ENCODE assay signal across 18 cellular contexts in genomic region chrX:30301977-30302376, GRCh38. TPM values are rescaled to one million over a fixed set of nuclear protein-coding genes. Genes with fewer than 3 reads are reported as not detected.
DNase-seq lines count a peak whose midpoint lies in the region; ATAC-seq, FAIRE-seq and TF ChIP-seq lines count a peak whose summit lies in the region.
"Had no signal": no experiment of that assay in that cellular context is flagged by ENCODE, and none has a peak within 500 bp of the region (broad histone marks: within the 10 kb centered on the region; RNA-seq: fewer than 3 reads in every experiment).

No MANE protein-coding gene starts in this region.

- no peak for TF ChIP-seq CTCF in AG10803 (conservative IDR thresholded peaks at IDR 0.05; ENCODE audit: low read length)
- no peak for TF ChIP-seq CTCF in keratinocyte (optimal IDR thresholded peaks at IDR 0.05 in 1 of 3, IDR thresholded peaks at IDR 0.05 in 1 of 3, conservative IDR thresholded peaks at IDR 0.05 in 1 of 3; ENCODE audit: extremely low read depth in 1 of 3, insufficient read depth in 2 of 3, low read length in 3 of 3)
- no peak for TF ChIP-seq CTCF in ascending aorta (IDR thresholded peaks at IDR 0.05)

- H3K9me1 ChIP-seq in keratinocyte (ENCODE audit: control insufficient read depth, extremely low read depth, insufficient read depth, low read length), result no peaks in the 10 kb centered on the region

- H3K27me3 ChIP-seq in keratinocyte (ENCODE audit: control insufficient read depth, extremely low read depth, insufficient read depth, low read length) (no peaks in the 10 kb centered on the region), ascending aorta (no peaks in the 10 kb centered on the region)
- H3K27me3 ChIP-seq: right atrium auricular region had no signal

- ATAC-seq in HG03159 (IDR thresholded peaks at IDR 0.05; ENCODE audit: unreplicated experiment) (no peak), HG02970 (IDR thresholded peaks at IDR 0.05; ENCODE audit: low FRiP score, unreplicated experiment) (no peak)
- ATAC-seq: stimulated activated naive CD8-positive, alpha-beta T cell treated with anti-CD3 and anti-CD28 coated beads, Interleukin-15, amount 100 ng/mL, for 72 hours had no signal

- H3K4me3 Mint-ChIP-seq in T-helper 2 cell treated with Interferon-gamma antibody and Interleukin-4, amounts not matched to agents 5 μg/mL and 100 μg/mL, for 36 hours, result no peak overlapping the region
- H3K4me3 Mint-ChIP-seq: activated naive CD4-positive, alpha-beta T cell treated with anti-CD3 and anti-CD28 coated beads, Interleukin-2, amount 10 ng/mL, durations not matched to agents 7 days and 5 days; H9; stimulated activated naive CD8-positive, alpha-beta T cell treated with anti-CD3 and anti-CD28 coated beads, Interleukin-15, amount 100 ng/mL, for 72 hours had no signal

- H3K36me3 Mint-ChIP-seq in T-helper 2 cell treated with Interferon-gamma antibody and Interleukin-4, amounts not matched to agents 5 μg/mL and 100 μg/mL, for 36 hours (ENCODE audit: low read depth), result no peaks in the 10 kb centered on the region
- H3K36me3 Mint-ChIP-seq: activated naive CD4-positive, alpha-beta T cell treated with anti-CD3 and anti-CD28 coated beads, Interleukin-2, amount 10 ng/mL, durations not matched to agents 7 days and 5 days; CD14-positive monocyte had no signal

- H3K27ac Mint-ChIP-seq in T-helper 2 cell treated with Interferon-gamma antibody and Interleukin-4, amounts not matched to agents 5 μg/mL and 100 μg/mL, for 36 hours, result no peak overlapping the region
- H3K27ac Mint-ChIP-seq: activated naive CD4-positive, alpha-beta T cell treated with anti-CD3 and anti-CD28 coated beads, Interleukin-2, amount 10 ng/mL, durations not matched to agents 7 days and 5 days; CD14-positive monocyte; H9; stimulated activated naive CD8-positive, alpha-beta T cell treated with anti-CD3 and anti-CD28 coated beads, Interleukin-15, amount 100 ng/mL, for 72 hours had no signal

- H3K27me3 Mint-ChIP-seq in T-helper 2 cell treated with Interferon-gamma antibody and Interleukin-4, amounts not matched to agents 5 μg/mL and 100 μg/mL, for 36 hours (ENCODE audit: low read depth), result peaks cover 4% of the 10 kb centered on the region
- H3K27me3 Mint-ChIP-seq: activated naive CD4-positive, alpha-beta T cell treated with anti-CD3 and anti-CD28 coated beads, Interleukin-2, amount 10 ng/mL, durations not matched to agents 7 days and 5 days; stimulated activated naive CD8-positive, alpha-beta T cell treated with anti-CD3 and anti-CD28 coated beads, Interleukin-15, amount 100 ng/mL, for 72 hours had no signal

- H3K27ac ChIP-seq in keratinocyte (ENCODE audit: control insufficient read depth, insufficient read depth, low read length) (no peak overlapping the region), ascending aorta (no peak overlapping the region)
- H3K27ac ChIP-seq: right atrium auricular region had no signal

- intact Hi-C loops in ascending aorta (cut with DNase I), result no loop called here

- peak overlapping the region; percentile 19 for H3K4me2 ChIP-seq in keratinocyte (ENCODE audit: control insufficient read depth, extremely low read depth, insufficient read depth, low read depth, low read length)

- no peaks in the 10 kb centered on the region for H3K4me1 Mint-ChIP-seq in T-helper 2 cell treated with Interferon-gamma antibody and Interleukin-4, amounts not matched to agents 5 μg/mL and 100 μg/mL, for 36 hours (ENCODE audit: low read depth)
- H3K4me1 Mint-ChIP-seq: activated naive CD4-positive, alpha-beta T cell treated with anti-CD3 and anti-CD28 coated beads, Interleukin-2, amount 10 ng/mL, durations not matched to agents 7 days and 5 days; CD14-positive monocyte; stimulated activated naive CD8-positive, alpha-beta T cell treated with anti-CD3 and anti-CD28 coated beads, Interleukin-15, amount 100 ng/mL, for 72 hours had no signal

- dilution Hi-C loops in keratinocyte (cut with MboI; ENCODE audit: extremely low pct_ligation_motif_present, low sequenced_read_pairs), result no loop called here

- H3K9me3 ChIP-seq in keratinocyte (ENCODE audit: control insufficient read depth, low read depth, low read length) (no peaks in the 10 kb centered on the region), ascending aorta (no peaks in the 10 kb centered on the region)
- H3K9me3 ChIP-seq: right atrium auricular region had no signal

- no peak overlapping the region for H2AFZ ChIP-seq in keratinocyte (ENCODE audit: control insufficient read depth, low read length)

- no peaks in the 10 kb centered on the region for H4K20me1 ChIP-seq in keratinocyte (ENCODE audit: control insufficient read depth, extremely low read depth, insufficient read depth, low read length)

- DNase-seq in AG10803 (ENCODE audit: low read depth) (peak; percentile 11), HuH-7 (ENCODE audit: low spot score) (peak; percentile 6), astrocyte of the hippocampus (ENCODE audit: low read depth, low spot score) (peak; percentile 50), keratinocyte (ENCODE audit: low read depth, low spot score) (no peak), ascending aorta (ENCODE audit: low spot score in 2 of 2) (no peak)
- no peak for DNase-seq in T-helper 2 cell treated with Interferon-gamma antibody and Interleukin-4, amounts not matched to agents 5 μg/mL and 100 μg/mL, for 36 hours (ENCODE audit: low spot score)
- DNase-seq: activated naive CD4-positive, alpha-beta T cell treated with anti-CD3 and anti-CD28 coated beads, Interleukin-2, amount 10 ng/mL, durations not matched to agents 7 days and 5 days; H9; islet precursor cell; stimulated activated naive CD8-positive, alpha-beta T cell treated with anti-CD3 and anti-CD28 coated beads, Interleukin-15, amount 100 ng/mL, for 72 hours had no signal

- H3K9ac ChIP-seq in keratinocyte (ENCODE audit: control insufficient read depth, extremely low read depth, insufficient read depth, low read length), result no peak overlapping the region

- H3K4me3 ChIP-seq in AG10803 (ENCODE audit: low read length), result no peak overlapping the region
- no peak overlapping the region for H3K4me3 ChIP-seq in keratinocyte (ENCODE audit: control insufficient read depth in 2 of 3, extremely low read depth in 1 of 3, insufficient read depth in 2 of 3, low read depth in 1 of 3, low read length in 3 of 3)
- H3K4me3 ChIP-seq in ascending aorta, result no peak overlapping the region
- H3K4me3 ChIP-seq: right atrium auricular region had no signal

- H3K9me3 Mint-ChIP-seq in T-helper 2 cell treated with Interferon-gamma antibody and Interleukin-4, amounts not matched to agents 5 μg/mL and 100 μg/mL, for 36 hours, result no peaks in the 10 kb centered on the region
- H3K9me3 Mint-ChIP-seq: activated naive CD4-positive, alpha-beta T cell treated with anti-CD3 and anti-CD28 coated beads, Interleukin-2, amount 10 ng/mL, durations not matched to agents 7 days and 5 days; stimulated activated naive CD8-positive, alpha-beta T cell treated with anti-CD3 and anti-CD28 coated beads, Interleukin-15, amount 100 ng/mL, for 72 hours had no signal

- peak; percentile 29 for FAIRE-seq in keratinocyte (lab: Jason Lieb, UNC)
- FAIRE-seq: colon, frontal cortex, GM18507 had no signal

- H3K4me1 ChIP-seq in keratinocyte (ENCODE audit: control insufficient read depth, extremely low read depth, insufficient read depth, low read length) (peaks cover 9% of the 10 kb centered on the region), ascending aorta (no peaks in the 10 kb centered on the region)
- H3K4me1 ChIP-seq: right atrium auricular region had no signal

- H3K79me2 ChIP-seq in keratinocyte (ENCODE audit: control insufficient read depth, insufficient read depth, low read length), result no peaks in the 10 kb centered on the region

- H3K36me3 ChIP-seq in keratinocyte (ENCODE audit: control insufficient read depth in 2 of 2, extremely low read depth in 1 of 2, insufficient read depth in 2 of 2, low read length in 2 of 2) (no peaks in the 10 kb centered on the region), ascending aorta (no peaks in the 10 kb centered on the region)
- H3K36me3 ChIP-seq: right atrium auricular region had no signal

RNA-seq across cellular contexts. Expression of gene NR0B1, which starts 7.2 kb away (rescaled TPM):
- not detected in 3 replicates for polyA plus RNA-seq in keratinocyte
- polyA plus RNA-seq in keratinocyte (2011; ENCODE audit: low read depth), result not detected
- not detected in 2 replicates for polyA plus RNA-seq in keratinocyte (2011; cell fraction: cytosol; rRNA removed)
- polyA plus RNA-seq in keratinocyte (2011; cell fraction: nucleus; rRNA removed), result not detected in 2 replicates
- polyA plus RNA-seq in keratinocyte (2012; ENCODE audit: low replicate concordance), result not detected in 2 replicates
- not detected in 3 replicates for polyA minus RNA-seq in keratinocyte
- not detected for polyA minus RNA-seq in keratinocyte (2011; cell fraction: cytosol; rRNA and poly(A)+ RNA removed)
- polyA minus RNA-seq in keratinocyte (2011; cell fraction: nucleus; rRNA and poly(A)+ RNA removed), result not detected in 2 replicates
- total RNA-seq in ascending aorta, result 0.21 TPM
- total RNA-seq: G401, H9, right atrium auricular region had no signal
- polyA plus RNA-seq: CD14-positive monocyte had no signal

RNA-seq across cellular contexts. Expression of gene MAGEB1, which starts 55.0 kb away (rescaled TPM):
- not detected in 3 replicates for polyA plus RNA-seq in keratinocyte
- polyA plus RNA-seq in keratinocyte (2011; ENCODE audit: low read depth), result not detected
- not detected in 2 replicates for polyA plus RNA-seq in keratinocyte (2011; cell fraction: cytosol; rRNA removed)
- not detected in 2 replicates for polyA plus RNA-seq in keratinocyte (2011; cell fraction: nucleus; rRNA removed)
- polyA plus RNA-seq in keratinocyte (2012; ENCODE audit: low replicate concordance), result not detected in 2 replicates
- polyA minus RNA-seq in keratinocyte, result 0.16 TPM in 1 of 3 replicates, not detected in the others
- polyA minus RNA-seq in keratinocyte (2011; cell fraction: cytosol; rRNA and poly(A)+ RNA removed), result not detected
- polyA minus RNA-seq in keratinocyte (2011; cell fraction: nucleus; rRNA and poly(A)+ RNA removed), result not detected in 2 replicates
- not detected for total RNA-seq in ascending aorta
- total RNA-seq: frontal cortex, G401, right atrium auricular region had no signal
- polyA plus RNA-seq: CD14-positive monocyte had no signal

Comparison
In these comparisons a context has a peak if more than half of its experiments do, and no peak if none do; other contexts are left out.
1. DNase-seq: peak in AG10803 (single experiment), HuH-7 (single experiment) and astrocyte of the hippocampus (single experiment); none in keratinocyte (single experiment), ascending aorta (0 of 2) and T-helper 2 cell treated with Interferon-gamma antibody and Interleukin-4, amounts not matched to agents 5 μg/mL and 100 μg/mL, for 36 hours (single experiment).